Comparison of ENCODE assay signal across 7 cellular contexts in the genomic region with DNA sequence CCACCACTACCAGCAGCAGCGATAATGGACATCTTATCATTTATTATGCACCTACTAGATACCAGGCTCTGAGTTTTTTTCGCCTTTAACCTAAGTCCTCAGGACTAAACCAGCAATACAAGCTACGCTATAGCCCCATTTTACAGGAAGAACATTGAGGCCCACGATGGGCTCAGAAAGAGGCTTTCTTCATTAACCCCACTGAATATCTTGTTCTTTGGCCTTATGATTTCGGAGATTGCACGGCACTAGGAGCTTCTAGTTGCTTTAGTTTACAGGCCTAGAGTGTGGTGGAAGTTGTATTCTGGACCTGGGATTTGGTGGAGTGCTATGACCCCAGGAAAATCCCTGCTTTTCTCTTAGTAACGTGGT. TPM values are rescaled to one million over a fixed set of nuclear protein-coding genes. Genes with fewer than 3 reads are reported as not detected.
DNase-seq lines count a peak whose midpoint lies in the region; ATAC-seq, FAIRE-seq and TF ChIP-seq lines count a peak whose summit lies in the region.

No MANE protein-coding gene starts in this region.

- peak overlapping the region; percentile 10 for H2BK5ac ChIP-seq in IMR-90 (ENCODE audit: low read depth, low read length, poor library complexity, severe bottlenecking)

- no peak for FAIRE-seq in kidney (lab: Jason Lieb, UNC)

- peaks cover 32% of the 10 kb centered on the region for H3K4me1 Mint-ChIP-seq in activated naive CD8-positive, alpha-beta T cell treated with anti-CD3 and anti-CD28 coated beads, Interleukin-2, amount 10 ng/mL, durations not matched to agents 7 days and 5 days

- peak overlapping the region; percentile 35 for H3K27ac Mint-ChIP-seq in activated naive CD8-positive, alpha-beta T cell treated with anti-CD3 and anti-CD28 coated beads, Interleukin-2, amount 10 ng/mL, durations not matched to agents 7 days and 5 days

- BruUV-seq in IMR-90 (replicated peaks; lab: Mats Ljungman, UMichigan), result no TSS peak

- CTCF ChIA-PET in IMR-90 (lab: Yijun Ruan, JAX), result interaction anchor here (3.2 kb wide), 1 partner anchor 12 kb away, joined by 14 read pairs; no protein-coding TSS in a partner anchor

- H3K27ac ChIP-seq in IMR-90 (ENCODE audit: insufficient read depth, low read length), result no peak overlapping the region; the same call in 1 of the 2 replicates
- no peak overlapping the region for H3K27ac ChIP-seq in kidney (ENCODE audit: low read depth in 2 of 2, low read length in 2 of 2)
- no peak overlapping the region for H3K27ac ChIP-seq in stomach smooth muscle (ENCODE audit: low read length)

- no peaks in the 10 kb centered on the region for H3K27me3 Mint-ChIP-seq in activated naive CD8-positive, alpha-beta T cell treated with anti-CD3 and anti-CD28 coated beads, Interleukin-2, amount 10 ng/mL, durations not matched to agents 7 days and 5 days

- peak overlapping the region; percentile 97 for H3K4me2 ChIP-seq in IMR-90 (ENCODE audit: low read depth, low read length)

- H2BK20ac ChIP-seq in IMR-90 (ENCODE audit: low read depth, low read length), result no peak overlapping the region

- no peak for TF ChIP-seq RAD21 in IMR-90 (IDR thresholded peaks at IDR 0.05; ENCODE audit: low read length)

- POLR2A ChIA-PET in IMR-90 (lab: Charles Lee; ENCODE audit: unreplicated experiment), result interaction anchor here (0.5 to 0.8 kb wide), 2 partner anchors 14 to 32 kb away, joined by 6 to 10 read pairs; no protein-coding TSS in a partner anchor
- POLR2A ChIA-PET in activated naive CD8-positive, alpha-beta T cell treated with anti-CD3 and anti-CD28 coated beads, Interleukin-2, amount 10 ng/mL, durations not matched to agents 7 days and 5 days (lab: Charles Lee), result interaction anchor here (0.6 to 7.1 kb wide), 9 partner anchors 11 to 383 kb away, joined by 3 to 122 read pairs (median 7); partner anchors contain the start of genes ATP5IF1, MED18 and PHACTR4

- no peak overlapping the region for H3K18ac ChIP-seq in IMR-90 (ENCODE audit: low read depth, low read length)

- no peak for DNase-seq in IMR-90
- DNase-seq in activated naive CD8-positive, alpha-beta T cell treated with anti-CD3 and anti-CD28 coated beads, Interleukin-2, amount 10 ng/mL, durations not matched to agents 7 days and 5 days, result no peak
- no peak for DNase-seq in kidney
- no peak for DNase-seq in G401 (ENCODE audit: low spot score)
- no peak for DNase-seq in HCEC 1CT

- peaks cover 23% of the 10 kb centered on the region for H3K9me1 ChIP-seq in IMR-90 (ENCODE audit: insufficient read depth, low read length)

- H2AK9ac ChIP-seq in IMR-90 (replicated peaks; ENCODE audit: low read depth, low read length, poor library complexity), result no peak overlapping the region

- intact Hi-C loops in IMR-90 (cut with micrococcal nuclease) (loop anchor here (5.0 kb wide), 1 partner anchor 342 kb away; no protein-coding TSS in a partner anchor), kidney (cut with DNase I) (no loop called here)

- H2BK120ac ChIP-seq in IMR-90 (ENCODE audit: low read depth, low read length), result no peak overlapping the region

- peak overlapping the region; percentile 44; the same call in 1 of the 2 replicates for H3K14ac ChIP-seq in IMR-90 (replicated peaks; ENCODE audit: low read depth, low read length)

- peak overlapping the region; percentile 79 for H3K4me3 Mint-ChIP-seq in activated naive CD8-positive, alpha-beta T cell treated with anti-CD3 and anti-CD28 coated beads, Interleukin-2, amount 10 ng/mL, durations not matched to agents 7 days and 5 days

- TF ChIP-seq CTCF in IMR-90 (conservative IDR thresholded peaks at IDR 0.05; ENCODE audit: low read depth, low read length) (no peak), kidney (IDR thresholded peaks at IDR 0.05; ENCODE audit: borderline replicate concordance, extremely low read depth, insufficient read depth) (no peak)

- no peak for TF ChIP-seq POLR2A in IMR-90 (IDR thresholded peaks at IDR 0.05; ENCODE audit: low read depth, low read length)

- H2AK5ac ChIP-seq in IMR-90 (ENCODE audit: low read depth, low read length), result peak overlapping the region; percentile 20; the same call in 1 of the 2 replicates

- no peak overlapping the region for H2BK15ac ChIP-seq in IMR-90 (ENCODE audit: low read depth, low read length)

- peaks cover 58% of the 10 kb centered on the region for H4K20me1 ChIP-seq in IMR-90 (ENCODE audit: insufficient read depth, low read length)

- no peaks in the 10 kb centered on the region for H3K9me3 Mint-ChIP-seq in activated naive CD8-positive, alpha-beta T cell treated with anti-CD3 and anti-CD28 coated beads, Interleukin-2, amount 10 ng/mL, durations not matched to agents 7 days and 5 days

- peaks cover 3% of the 10 kb centered on the region for H3K36me3 Mint-ChIP-seq in activated naive CD8-positive, alpha-beta T cell treated with anti-CD3 and anti-CD28 coated beads, Interleukin-2, amount 10 ng/mL, durations not matched to agents 7 days and 5 days

- no peak overlapping the region for H4K8ac ChIP-seq in IMR-90 (ENCODE audit: low read depth in 2 of 2, low read length in 2 of 2)

- H3K4me1 ChIP-seq in IMR-90 (ENCODE audit: control insufficient read depth, insufficient read depth, low read length), result peaks cover 20% of the 10 kb centered on the region
- peaks cover 12 to 13% of the 10 kb centered on the region in 2 donors for H3K4me1 ChIP-seq in kidney (ENCODE audit: control insufficient read depth in 1 of 2, insufficient read depth in 1 of 2, low read depth in 1 of 2, low read length in 2 of 2)
- H3K4me1 ChIP-seq in stomach smooth muscle (ENCODE audit: control insufficient read depth, insufficient read depth, low read length), result peaks cover 17% of the 10 kb centered on the region

- no peak overlapping the region for H3K4ac ChIP-seq in IMR-90 (ENCODE audit: low read depth, low read length)

- H2AFZ ChIP-seq in IMR-90 (replicated peaks; ENCODE audit: low read length, poor library complexity), result no peak overlapping the region

- no peak overlapping the region for H4K5ac ChIP-seq in IMR-90 (ENCODE audit: low read depth, low read length)

- H3K9me3 ChIP-seq in IMR-90 (ENCODE audit: control insufficient read depth, insufficient read depth, low read length), result no peaks in the 10 kb centered on the region
- H3K9me3 ChIP-seq in kidney (ENCODE audit: control insufficient read depth in 1 of 2, low read length in 2 of 2), result no peaks in the 10 kb centered on the region
- H3K9me3 ChIP-seq in stomach smooth muscle (ENCODE audit: control insufficient read depth in 2 of 2, low read length in 2 of 2), result no peaks in the 10 kb centered on the region

- H3K36me3 ChIP-seq in IMR-90 (ENCODE audit: control insufficient read depth, insufficient read depth, low read length), result peaks cover 4% of the 10 kb centered on the region; the same call in 1 of the 2 replicates
- H3K36me3 ChIP-seq in kidney (ENCODE audit: control insufficient read depth in 1 of 2, insufficient read depth in 2 of 2, low read length in 2 of 2), result no peaks in the 10 kb centered on the region
- H3K36me3 ChIP-seq in stomach smooth muscle (ENCODE audit: control insufficient read depth in 2 of 2, insufficient read depth in 2 of 2, low read length in 2 of 2), result no peaks in the 10 kb centered on the region

- H3K9ac ChIP-seq in IMR-90 (ENCODE audit: low read depth, low read length) (peak overlapping the region; percentile 88), kidney (ENCODE audit: low read length in 2 of 2) (peak overlapping the region; percentile 72), stomach smooth muscle (ENCODE audit: low read length in 2 of 2) (peak overlapping the region; percentile 66 to 74)

- dilution Hi-C loops in IMR-90 (cut with HindIII; ENCODE audit: low sequenced_read_pairs, unreplicated experiment), result no loop called here

- no peak overlapping the region for H4K91ac ChIP-seq in IMR-90 (ENCODE audit: insufficient read depth, low read depth, low read length)

- no CpG with 5 or more reads among the region's 7 CpGs for WGBS in IMR-90 (ENCODE audit: extremely low coverage in 2 of 2, insufficient read length in 1 of 2), 2 experiments

- peaks cover 0 to 49% of the 10 kb centered on the region in 2 experiments; a peak in 2 of 4 replicates for H3K79me1 ChIP-seq in IMR-90 (ENCODE audit: low read depth in 1 of 2, low read length in 2 of 2)

- ATAC-seq in IMR-90 (ENCODE audit: low read depth) (no peak), GM19035 (IDR thresholded peaks at IDR 0.05; ENCODE audit: unreplicated experiment) (no peak)
- no peak for ATAC-seq in activated naive CD8-positive, alpha-beta T cell treated with anti-CD3 and anti-CD28 coated beads, Interleukin-2, amount 10 ng/mL, durations not matched to agents 7 days and 5 days (ENCODE audit: low read depth)

- in situ Hi-C loops in IMR-90 (cut with MboI; ENCODE audit: low sequenced_read_pairs) (no loop called here), G401 (cut with HindIII; ENCODE audit: low sequenced_read_pairs) (no loop called here)

- no peak overlapping the region for H3K56ac ChIP-seq in IMR-90 (ENCODE audit: extremely low read depth, insufficient read depth, low read length)

- peak overlapping the region; percentile 99 for H3K4me3 ChIP-seq in IMR-90 (ENCODE audit: insufficient read depth, low read depth, low read length)
- peak overlapping the region; percentile 87 to 88 for H3K4me3 ChIP-seq in kidney (ENCODE audit: low read length in 2 of 2)
- peak overlapping the region; percentile 80 to 88 for H3K4me3 ChIP-seq in stomach smooth muscle (ENCODE audit: low read length in 2 of 2)

- no peaks in the 10 kb centered on the region for H3K27me3 ChIP-seq in IMR-90 (ENCODE audit: control insufficient read depth, insufficient read depth, low read length)
- no peaks in the 10 kb centered on the region for H3K27me3 ChIP-seq in stomach smooth muscle (ENCODE audit: control insufficient read depth in 1 of 2, insufficient read depth in 2 of 2, low read length in 2 of 2)

- peak overlapping the region; percentile 47 for H3K23ac ChIP-seq in IMR-90 (ENCODE audit: low read depth, low read length)

RNA-seq across cellular contexts. Expression of gene SESN2, which starts 1.5 kb away (rescaled TPM):
- total RNA-seq in IMR-90 (2012; rRNA removed), result 8.1 and 10.2 TPM in 2 replicates
- polyA plus RNA-seq in IMR-90 (2012; rRNA removed), result 20.9 and 21.7 TPM in 2 replicates
- 12.0 and 27.8 TPM in 2 replicates for polyA plus RNA-seq in IMR-90 (2012; cell fraction: cytosol; rRNA removed)
- polyA plus RNA-seq in IMR-90 (2012; cell fraction: nucleus; rRNA removed; ENCODE audit: low replicate concordance), result 32.4 and 50.9 TPM in 2 replicates
- total RNA-seq in activated naive CD8-positive, alpha-beta T cell treated with anti-CD3 and anti-CD28 coated beads, Interleukin-2, amount 10 ng/mL, durations not matched to agents 7 days and 5 days, result 10 to 100 TPM; 14.6 to 16.0 TPM
- total RNA-seq in kidney, result 19.4 TPM
- 22.7 TPM for polyA plus RNA-seq in kidney (ENCODE audit: insufficient read depth, low read depth, low replicate concordance)
- 54.0 and 56.6 TPM in 2 replicates for total RNA-seq in G401 (2014; rRNA removed; shearing (Covaris generic))

RNA-seq across cellular contexts. Expression of gene ATP5IF1, which starts 24.9 kb away (rescaled TPM):
- total RNA-seq in IMR-90 (2012; rRNA removed) (33.7 and 120 TPM in 2 replicates), kidney (172 TPM)
- polyA plus RNA-seq in IMR-90 (2012; rRNA removed) (105 and 143 TPM in 2 replicates), kidney (ENCODE audit: insufficient read depth, low read depth, low replicate concordance) (906 TPM)
- polyA plus RNA-seq in IMR-90 (2012; cell fraction: cytosol; rRNA removed), result 291 and 630 TPM in 2 replicates
- 54.6 and 152 TPM in 2 replicates for polyA plus RNA-seq in IMR-90 (2012; cell fraction: nucleus; rRNA removed; ENCODE audit: low replicate concordance)
- total RNA-seq in activated naive CD8-positive, alpha-beta T cell treated with anti-CD3 and anti-CD28 coated beads, Interleukin-2, amount 10 ng/mL, durations not matched to agents 7 days and 5 days, result 100 to 1,000 TPM; 209 to 222 TPM
- 79.9 and 135 TPM in 2 replicates for total RNA-seq in G401 (2014; rRNA removed; shearing (Covaris generic))

RNA-seq across cellular contexts. Expression of gene DNAJC8, which starts 28.0 kb away (rescaled TPM):
- total RNA-seq in IMR-90 (2012; rRNA removed), result 53.6 and 70.5 TPM in 2 replicates
- 77.0 and 81.0 TPM in 2 replicates for polyA plus RNA-seq in IMR-90 (2012; rRNA removed)
- polyA plus RNA-seq in IMR-90 (2012; cell fraction: cytosol; rRNA removed), result 16.8 and 33.3 TPM in 2 replicates
- polyA plus RNA-seq in IMR-90 (2012; cell fraction: nucleus; rRNA removed; ENCODE audit: low replicate concordance), result 9.8 and 42.2 TPM in 2 replicates
- total RNA-seq in activated naive CD8-positive, alpha-beta T cell treated with anti-CD3 and anti-CD28 coated beads, Interleukin-2, amount 10 ng/mL, durations not matched to agents 7 days and 5 days, result 100 to 1,000 TPM; 106 TPM
- total RNA-seq in kidney, result 71.7 TPM
- polyA plus RNA-seq in kidney (ENCODE audit: insufficient read depth, low read depth, low replicate concordance), result 110 TPM
- total RNA-seq in G401 (2014; rRNA removed; shearing (Covaris generic)), result 195 and 220 TPM in 2 replicates
